ENCODE assay signal across 8 cellular contexts in genomic region chr10:27153855-27154198, GRCh38. TPM values are rescaled to one million over a fixed set of nuclear protein-coding genes. Genes with fewer than 3 reads are reported as not detected.
A peak's percentile ranks its signal among the peaks of the same experiment; 100 is the strongest.
DNase-seq lines count a peak whose midpoint lies in the region; ATAC-seq and TF ChIP-seq lines count a peak whose summit lies in the region.

No MANE protein-coding gene starts in this region.

- H3K4me3 ChIP-seq in CD4-positive, CD25-positive, alpha-beta regulatory T cell (ENCODE audit: low read depth, low read length): peak overlapping the region; percentile 99
- H3K4me3 ChIP-seq in hepatocyte: peak overlapping the region; percentile 91

- no peak for DNase-seq in CD4-positive, CD25-positive, alpha-beta regulatory T cell
- peak in 1 of 2 donors; percentile 27 for DNase-seq in activated naive CD4-positive, alpha-beta T cell treated with anti-CD3 and anti-CD28 coated beads, Interleukin-2, amount 50 U/mL, for 72 hours (ENCODE audit: low spot score in 2 of 2)
- DNase-seq in hepatocyte (ENCODE audit: low spot score) (no peak), sciatic nerve (ENCODE audit: low spot score) (no peak), mesenteric fat pad (ENCODE audit: low spot score) (no peak)

- peak overlapping the region; percentile 61 for H2AFZ ChIP-seq in hepatocyte

- peaks cover 78% of the 10 kb centered on the region for H3K79me2 ChIP-seq in hepatocyte

- peaks cover 48% of the 10 kb centered on the region for H4K20me1 ChIP-seq in hepatocyte (ENCODE audit: insufficient read depth, poor library complexity, severe bottlenecking)

- no peak for ATAC-seq in CD4-positive, CD25-positive, alpha-beta regulatory T cell (ENCODE audit: low read depth in 2 of 2)
- ATAC-seq in GM19351 (IDR thresholded peaks at IDR 0.05; ENCODE audit: unreplicated experiment): peak; percentile 3
- peak; percentile 3 for ATAC-seq in HG03521 (IDR thresholded peaks at IDR 0.05; ENCODE audit: unreplicated experiment)
- ATAC-seq in activated naive CD4-positive, alpha-beta T cell treated with anti-CD3 and anti-CD28 coated beads, Interleukin-2, amount 50 U/mL, for 72 hours: peak; percentile 1 to 6
- peak; percentile 0 for ATAC-seq in sciatic nerve
- ATAC-seq in GM21360 (IDR thresholded peaks at IDR 0.05; ENCODE audit: unreplicated experiment): no peak

- peak overlapping the region; percentile 100 for H3K27ac Mint-ChIP-seq in CD4-positive, CD25-positive, alpha-beta regulatory T cell
- peak overlapping the region; percentile 100 for H3K27ac Mint-ChIP-seq in activated naive CD4-positive, alpha-beta T cell treated with anti-CD3 and anti-CD28 coated beads, Interleukin-2, amount 50 U/mL, for 72 hours

- H3K4me2 ChIP-seq in hepatocyte: peak overlapping the region; percentile 90

- no peaks in the 10 kb centered on the region for H3K9me3 Mint-ChIP-seq in CD4-positive, CD25-positive, alpha-beta regulatory T cell
- H3K9me3 Mint-ChIP-seq in activated naive CD4-positive, alpha-beta T cell treated with anti-CD3 and anti-CD28 coated beads, Interleukin-2, amount 50 U/mL, for 72 hours: no peaks in the 10 kb centered on the region

- H3K4me1 Mint-ChIP-seq in CD4-positive, CD25-positive, alpha-beta regulatory T cell: peaks cover 27 to 63% (median 49%) of the 10 kb centered on the region in 4 donors

- no peaks in the 10 kb centered on the region for H3K9me2 ChIP-seq in hepatocyte (replicated peaks; ENCODE audit: insufficient read depth)

- TF ChIP-seq CTCF in hepatocyte (IDR thresholded peaks at IDR 0.05; ENCODE audit: poor library complexity): no peak

- H3K4me3 Mint-ChIP-seq in CD4-positive, CD25-positive, alpha-beta regulatory T cell: peak overlapping the region; percentile 94 to 100 (median 100)

- H3K36me3 Mint-ChIP-seq in CD4-positive, CD25-positive, alpha-beta regulatory T cell: peaks cover 17% of the 10 kb centered on the region
- peaks cover 53 to 66% of the 10 kb centered on the region in 2 donors for H3K36me3 Mint-ChIP-seq in activated naive CD4-positive, alpha-beta T cell treated with anti-CD3 and anti-CD28 coated beads, Interleukin-2, amount 50 U/mL, for 72 hours

- H3K9me3 ChIP-seq in CD4-positive, CD25-positive, alpha-beta regulatory T cell (ENCODE audit: control insufficient read depth in 2 of 2, low read length in 2 of 2): no peaks in the 10 kb centered on the region
- no peaks in the 10 kb centered on the region for H3K9me3 ChIP-seq in hepatocyte (ENCODE audit: low read depth)

- intact Hi-C loops in sciatic nerve (cut with DNase I): no loop called here

- H3K27ac ChIP-seq in CD4-positive, CD25-positive, alpha-beta regulatory T cell (ENCODE audit: insufficient read depth, low read length, poor library complexity, severe bottlenecking): peak overlapping the region; percentile 100
- peak overlapping the region; percentile 100 for H3K27ac ChIP-seq in hepatocyte

- no peaks in the 10 kb centered on the region for H3K27me3 ChIP-seq in CD4-positive, CD25-positive, alpha-beta regulatory T cell (ENCODE audit: control insufficient read depth, insufficient read depth, low read length)
- no peaks in the 10 kb centered on the region for H3K27me3 ChIP-seq in hepatocyte

- WGBS in hepatocyte (ENCODE audit: low lambda C conversion rate, missing lambda C conversion rate): 1% methylated on average over 19 of the region's 19 CpGs

- H3K4me1 ChIP-seq in CD4-positive, CD25-positive, alpha-beta regulatory T cell (ENCODE audit: control insufficient read depth, insufficient read depth, low read length, poor library complexity, severe bottlenecking): peaks cover 46% of the 10 kb centered on the region
- peaks cover 27% of the 10 kb centered on the region for H3K4me1 ChIP-seq in hepatocyte (ENCODE audit: insufficient read depth)

- H3K27me3 Mint-ChIP-seq in CD4-positive, CD25-positive, alpha-beta regulatory T cell: peaks cover 13% of the 10 kb centered on the region

- peaks cover 12% of the 10 kb centered on the region for H3K36me3 ChIP-seq in CD4-positive, CD25-positive, alpha-beta regulatory T cell (ENCODE audit: control insufficient read depth, insufficient read depth, low read length)
- no peaks in the 10 kb centered on the region for H3K36me3 ChIP-seq in hepatocyte (replicated peaks; ENCODE audit: insufficient read depth, low read depth)

RNA-seq across cellular contexts. Expression of gene YME1L1, which starts 0.4 kb away (rescaled TPM):
- 134 TPM for total RNA-seq in CD4-positive, CD25-positive, alpha-beta regulatory T cell
- 100 to 1,000 TPM; 107 to 123 (median 114) TPM for polyA plus RNA-seq in CD4-positive, CD25-positive, alpha-beta regulatory T cell
- 100 to 1,000 TPM; 122 to 129 TPM for total RNA-seq in activated naive CD4-positive, alpha-beta T cell treated with anti-CD3 and anti-CD28 coated beads, Interleukin-2, amount 50 U/mL, for 72 hours
- total RNA-seq in hepatocyte (96.9 and 108 TPM in 2 replicates), sciatic nerve (76.7 TPM), mesenteric fat pad (89.2 TPM)
- polyA plus RNA-seq in hepatocyte: 72.4 and 78.7 TPM in 2 replicates

RNA-seq across cellular contexts. Expression of gene MASTL, which starts 1.3 kb away (rescaled TPM):
- total RNA-seq in CD4-positive, CD25-positive, alpha-beta regulatory T cell: 27.6 TPM
- 1 to 10 TPM; 1.4 to 3.1 (median 2.3) TPM for polyA plus RNA-seq in CD4-positive, CD25-positive, alpha-beta regulatory T cell
- total RNA-seq in activated naive CD4-positive, alpha-beta T cell treated with anti-CD3 and anti-CD28 coated beads, Interleukin-2, amount 50 U/mL, for 72 hours: 10 to 100 TPM; 49.7 to 50.7 TPM
- total RNA-seq in hepatocyte (9.9 and 11.1 TPM in 2 replicates), sciatic nerve (5.7 TPM), mesenteric fat pad (5.6 TPM)
- 3.5 and 4.8 TPM in 2 replicates for polyA plus RNA-seq in hepatocyte

RNA-seq across cellular contexts. Expression of gene ANKRD26, which starts 53.5 kb away (rescaled TPM):
- total RNA-seq in CD4-positive, CD25-positive, alpha-beta regulatory T cell: 9.6 TPM
- polyA plus RNA-seq in CD4-positive, CD25-positive, alpha-beta regulatory T cell: 1 to 10 TPM; 1.1 to 2.1 (median 1.7) TPM
- 10 to 100 TPM in 1 of 2 donors, 1 to 10 TPM in 1; 9.5 to 10.5 TPM for total RNA-seq in activated naive CD4-positive, alpha-beta T cell treated with anti-CD3 and anti-CD28 coated beads, Interleukin-2, amount 50 U/mL, for 72 hours
- total RNA-seq in hepatocyte (8.7 and 9.1 TPM in 2 replicates), sciatic nerve (15.2 TPM), mesenteric fat pad (4.1 TPM)
- 7.7 and 13.7 TPM in 2 replicates for polyA plus RNA-seq in hepatocyte

Comparison
In these comparisons a context has a peak if more than half of its experiments do, and no peak if none do; other contexts are left out.
1. ATAC-seq: peak in GM19351 (single experiment), HG03521 (single experiment), activated naive CD4-positive, alpha-beta T cell treated with anti-CD3 and anti-CD28 coated beads, Interleukin-2, amount 50 U/mL, for 72 hours (2 of 2) and sciatic nerve (single experiment); none in CD4-positive, CD25-positive, alpha-beta regulatory T cell (0 of 2) and GM21360 (single experiment).